ENCODE assay signal across 1 cellular context in the genomic region with DNA sequence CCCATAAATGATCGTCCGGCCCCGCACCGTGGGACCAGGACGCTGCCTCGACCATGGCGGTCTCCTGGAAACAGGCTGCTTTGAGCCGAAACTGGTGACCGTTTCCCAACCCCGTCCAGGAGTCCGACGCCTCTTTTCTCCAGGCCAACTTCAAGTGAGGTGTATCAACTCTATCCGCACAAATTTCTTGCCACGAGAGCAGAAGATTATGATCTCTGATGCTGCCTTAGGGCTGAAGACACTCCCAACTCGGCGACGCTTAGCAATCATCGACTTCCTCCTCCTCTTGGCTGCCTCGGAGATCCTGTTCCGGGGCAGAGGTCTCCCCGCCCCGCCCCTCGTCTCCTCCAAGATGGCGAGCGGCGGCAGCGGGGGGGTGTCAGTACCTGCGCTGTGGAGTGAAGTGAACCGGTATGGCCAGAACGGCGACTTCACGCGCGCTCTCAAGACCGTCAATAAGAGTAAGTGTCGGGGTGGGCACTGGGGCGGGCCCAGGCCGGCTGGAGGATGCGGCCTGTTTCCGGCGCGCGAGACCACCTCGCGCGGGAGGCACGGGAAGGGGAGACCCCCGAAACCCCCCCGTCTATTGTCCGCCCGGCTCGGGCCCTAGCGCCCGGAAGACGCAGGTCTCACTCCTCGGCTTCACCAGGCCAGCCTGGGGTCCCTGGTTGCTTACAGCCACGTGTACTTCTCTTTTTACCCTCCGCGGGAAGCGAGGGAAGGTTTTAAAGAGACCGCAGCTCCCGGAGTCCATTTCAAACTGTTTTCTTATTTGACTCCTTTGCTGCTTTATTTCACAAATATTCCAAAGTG.
TF ChIP-seq lines count a peak whose summit lies in the region.

Gene SRP72, plus strand, starts transcription at position 334 of the 813 bp plus-strand sequence. Its CDS starts 19 bp downstream, at position 353.

TF ChIP-seq in GM12878, 131 proteins besides CTCF, POLR2A, EP300 and RAD21 (continued from another document and continues in another):
- TF ChIP-seq RUNX3 (IDR thresholded peaks at IDR 0.05; ENCODE audit: low read length) (no peak; the same call in 1 of the 2 replicates), MTA2 (IDR thresholded peaks at IDR 0.05; ENCODE audit: low read depth) (peak; percentile 72; the same call in 1 of the 2 replicates), MLLT1 (IDR thresholded peaks at IDR 0.05) (peak; percentile 79; the same call in 1 of the 2 replicates), ZNF217 (IDR thresholded peaks at IDR 0.05) (no peak), IRF4 (IDR thresholded peaks at IDR 0.05; ENCODE audit: low read depth, low read length) (no peak), SIN3A (IDR thresholded peaks at IDR 0.05; ENCODE audit: low read depth, low read length) (peak; percentile 5; the same call in 1 of the 2 replicates), PRDM15 (CRISPR knock-in tag; IDR thresholded peaks at IDR 0.05) (no peak), NFIC (IDR thresholded peaks at IDR 0.05; ENCODE audit: low read depth, low read length) (peak; percentile 22; the same call in 1 of the 2 replicates), SREBF1 (IDR thresholded peaks at IDR 0.05; ENCODE audit: low read length) (peak; percentile 78), TCF12 (IDR thresholded peaks at IDR 0.05; ENCODE audit: low read depth, low read length) (no peak), CREM (IDR thresholded peaks at IDR 0.05; ENCODE audit: low read depth) (0 out of 2 replicates have a peak, but pooled peaks have one; percentile 54), SIX5 (IDR thresholded peaks at IDR 0.05; ENCODE audit: low read depth, low read length, severe bottlenecking) (peak; percentile 50), CHD4 (IDR thresholded peaks at IDR 0.05) (no peak), EED (IDR thresholded peaks at IDR 0.05; ENCODE audit: low read depth) (no peak), KAT2A (conservative IDR thresholded peaks at IDR 0.05; ENCODE audit: control insufficient read depth, low read depth, low read length) (no peak), MXI1 (IDR thresholded peaks at IDR 0.05; ENCODE audit: low read depth, low read length) (peak; percentile 92), SPI1 (IDR thresholded peaks at IDR 0.05; ENCODE audit: borderline replicate concordance, insufficient read depth, low read depth, low read length) (peak; percentile 34; the same call in 1 of the 2 replicates), DPF2 (IDR thresholded peaks at IDR 0.05) (no peak), SRF (IDR thresholded peaks at IDR 0.05; ENCODE audit: low read depth in 2 of 2, low read length in 2 of 2) (0 out of 4 replicates have a peak, but pooled peaks of 1 of the 2 experiments have one; percentile 37), TAF1 (IDR thresholded peaks at IDR 0.05; ENCODE audit: borderline replicate concordance, low read depth, low read length) (peak; percentile 97), POLR2AphosphoS5 (IDR thresholded peaks at IDR 0.05; ENCODE audit: low read length) (peak; percentile 94), ZNF687 (IDR thresholded peaks at IDR 0.05) (peak; percentile 62; the same call in 1 of the 2 replicates), USF2 (IDR thresholded peaks at IDR 0.05; ENCODE audit: borderline replicate concordance, low read depth, low read length) (no peak), E4F1 (IDR thresholded peaks at IDR 0.05; ENCODE audit: borderline replicate concordance, partially characterized antibody) (no peak), HCFC1 (IDR thresholded peaks at IDR 0.05; ENCODE audit: low read length) (peak; percentile 66), RELB (IDR thresholded peaks at IDR 0.05; ENCODE audit: low read depth) (peak; percentile 71), SUPT20H (IDR thresholded peaks at IDR 0.05; ENCODE audit: borderline replicate concordance, control insufficient read depth, low read depth, low read length) (no peak), CHD1 (IDR thresholded peaks at IDR 0.05; ENCODE audit: low read depth, low read length) (no peak), NR2C2 (IDR thresholded peaks at IDR 0.05; ENCODE audit: borderline replicate concordance, control insufficient read depth, insufficient read length, low read depth) (peak; percentile 87), RELA (IDR thresholded peaks at IDR 0.05; ENCODE audit: borderline replicate concordance, partially characterized antibody) (peak; percentile 58)
- TF ChIP-seq, protein P1, sequence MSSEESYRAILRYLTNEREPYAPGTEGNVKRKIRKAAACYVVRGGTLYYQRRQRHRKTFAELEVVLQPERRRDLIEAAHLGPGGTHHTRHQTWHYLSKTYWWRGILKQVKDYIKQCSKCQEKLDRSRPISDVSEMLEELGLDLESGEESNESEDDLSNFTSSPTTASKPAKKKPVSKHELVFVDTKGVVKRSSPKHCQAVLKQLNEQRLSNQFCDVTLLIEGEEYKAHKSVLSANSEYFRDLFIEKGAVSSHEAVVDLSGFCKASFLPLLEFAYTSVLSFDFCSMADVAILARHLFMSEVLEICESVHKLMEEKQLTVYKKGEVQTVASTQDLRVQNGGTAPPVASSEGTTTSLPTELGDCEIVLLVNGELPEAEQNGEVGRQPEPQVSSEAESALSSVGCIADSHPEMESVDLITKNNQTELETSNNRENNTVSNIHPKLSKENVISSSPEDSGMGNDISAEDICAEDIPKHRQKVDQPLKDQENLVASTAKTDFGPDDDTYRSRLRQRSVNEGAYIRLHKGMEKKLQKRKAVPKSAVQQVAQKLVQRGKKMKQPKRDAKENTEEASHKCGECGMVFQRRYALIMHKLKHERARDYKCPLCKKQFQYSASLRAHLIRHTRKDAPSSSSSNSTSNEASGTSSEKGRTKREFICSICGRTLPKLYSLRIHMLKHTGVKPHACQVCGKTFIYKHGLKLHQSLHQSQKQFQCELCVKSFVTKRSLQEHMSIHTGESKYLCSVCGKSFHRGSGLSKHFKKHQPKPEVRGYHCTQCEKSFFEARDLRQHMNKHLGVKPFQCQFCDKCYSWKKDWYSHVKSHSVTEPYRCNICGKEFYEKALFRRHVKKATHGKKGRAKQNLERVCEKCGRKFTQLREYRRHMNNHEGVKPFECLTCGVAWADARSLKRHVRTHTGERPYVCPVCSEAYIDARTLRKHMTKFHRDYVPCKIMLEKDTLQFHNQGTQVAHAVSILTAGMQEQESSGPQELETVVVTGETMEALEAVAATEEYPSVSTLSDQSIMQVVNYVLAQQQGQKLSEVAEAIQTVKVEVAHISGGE (CRISPR knock-in tag; IDR thresholded peaks at IDR 0.05): no peak
- TF ChIP-seq, protein P2, sequence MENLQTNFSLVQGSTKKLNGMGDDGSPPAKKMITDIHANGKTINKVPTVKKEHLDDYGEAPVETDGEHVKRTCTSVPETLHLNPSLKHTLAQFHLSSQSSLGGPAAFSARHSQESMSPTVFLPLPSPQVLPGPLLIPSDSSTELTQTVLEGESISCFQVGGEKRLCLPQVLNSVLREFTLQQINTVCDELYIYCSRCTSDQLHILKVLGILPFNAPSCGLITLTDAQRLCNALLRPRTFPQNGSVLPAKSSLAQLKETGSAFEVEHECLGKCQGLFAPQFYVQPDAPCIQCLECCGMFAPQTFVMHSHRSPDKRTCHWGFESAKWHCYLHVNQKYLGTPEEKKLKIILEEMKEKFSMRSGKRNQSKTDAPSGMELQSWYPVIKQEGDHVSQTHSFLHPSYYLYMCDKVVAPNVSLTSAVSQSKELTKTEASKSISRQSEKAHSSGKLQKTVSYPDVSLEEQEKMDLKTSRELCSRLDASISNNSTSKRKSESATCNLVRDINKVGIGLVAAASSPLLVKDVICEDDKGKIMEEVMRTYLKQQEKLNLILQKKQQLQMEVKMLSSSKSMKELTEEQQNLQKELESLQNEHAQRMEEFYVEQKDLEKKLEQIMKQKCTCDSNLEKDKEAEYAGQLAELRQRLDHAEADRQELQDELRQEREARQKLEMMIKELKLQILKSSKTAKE (IDR thresholded peaks at IDR 0.05; ENCODE audit: low read depth, poor library complexity, severe bottlenecking): no peak
